In genomic region chr6:135633573-135633972, GRCh38 we compare ENCODE assay signal across 27 cellular contexts.
DNase-seq lines count a peak whose midpoint lies in the region; ATAC-seq, FAIRE-seq and TF ChIP-seq lines count a peak whose summit lies in the region.
"Had no signal": no experiment of that assay in that cellular context is flagged by ENCODE, and none has a peak within 500 bp of the region (broad histone marks: within the 10 kb centered on the region; RNA-seq: fewer than 3 reads in every experiment).

No MANE protein-coding gene starts in this region.

- FAIRE-seq in HepG2 (lab: Jason Lieb, UNC): no peak
- FAIRE-seq: GM12891 had no signal

- H2AFZ ChIP-seq in HepG2 (ENCODE audit: low read length): no peak overlapping the region

- CTCF ChIA-PET in HepG2 (lab: Yijun Ruan, JAX; ENCODE audit: low intra/inter-chr PET ratio, low total read pairs): no interaction called here

- no peaks in the 10 kb centered on the region for H3K9me3 Mint-ChIP-seq in activated naive CD8-positive, alpha-beta T cell treated with anti-CD3 and anti-CD28 coated beads, Interleukin-2, amount 50 U/mL, for 24 hours
- H3K9me3 Mint-ChIP-seq: CD4-positive, alpha-beta memory T cell had no signal

- in situ Hi-C loops in HepG2 (cut with HindIII; ENCODE audit: extremely low pct_ligation_motif_present, low pct_unique_long_range_greater_than_20kb): no loop called here

- H3K9ac ChIP-seq in liver (ENCODE audit: low read depth in 1 of 2, low read length in 2 of 2) (no peak overlapping the region), HepG2 (ENCODE audit: insufficient read depth, low read depth, low read length) (no peak overlapping the region)

- ATAC-seq in HepG2 (no peak), GM18873 (IDR thresholded peaks at IDR 0.05; ENCODE audit: low FRiP score, unreplicated experiment) (no peak)
- no peak for ATAC-seq in activated naive CD8-positive, alpha-beta T cell treated with anti-CD3 and anti-CD28 coated beads, Interleukin-2, amount 50 U/mL, for 24 hours
- ATAC-seq: HCT116, PC-3, Right ventricle myocardium inferior had no signal

- 41% methylated on average over 2 of the region's 2 CpGs for WGBS in liver
- 0% methylated on average over 2 of the region's 2 CpGs for WGBS in HepG2 (ENCODE audit: low lambda C conversion rate)

- H3K4me1 ChIP-seq in liver (ENCODE audit: control insufficient read depth in 4 of 4, insufficient read depth in 4 of 4, low read length in 3 of 4): no peaks in the 10 kb centered on the region
- no peaks in the 10 kb centered on the region for H3K4me1 ChIP-seq in HepG2 (ENCODE audit: insufficient read depth, low read length)
- H3K4me1 ChIP-seq: Caco-2, SJSA1 had no signal

- H3K4me3 ChIP-seq in liver (ENCODE audit: low read depth in 1 of 3, low read length in 3 of 3): no peak overlapping the region
- H3K4me3 ChIP-seq in HepG2 (replicated peaks in 1 of 3; ENCODE audit: insufficient read depth in 1 of 3, low read depth in 2 of 3, low read length in 3 of 3): no peak overlapping the region
- H3K4me3 ChIP-seq: SJSA1 had no signal

- H3K36me3 Mint-ChIP-seq in activated naive CD8-positive, alpha-beta T cell treated with anti-CD3 and anti-CD28 coated beads, Interleukin-2, amount 50 U/mL, for 24 hours (ENCODE audit: low read depth): peaks cover 9% of the 10 kb centered on the region
- H3K36me3 Mint-ChIP-seq: CD4-positive, alpha-beta memory T cell had no signal

- intact Hi-C loops in HepG2 (cut with micrococcal nuclease; ENCODE audit: unreplicated experiment): no loop called here

- H3K27me3 ChIP-seq in liver (ENCODE audit: control insufficient read depth in 4 of 4, insufficient read depth in 4 of 4, low read length in 3 of 4) (no peaks in the 10 kb centered on the region), HepG2 (ENCODE audit: control insufficient read depth in 1 of 2, insufficient read depth in 2 of 2, low read length in 2 of 2) (no peaks in the 10 kb centered on the region)
- H3K27me3 ChIP-seq: SJSA1 had no signal

- peaks cover 15% of the 10 kb centered on the region for H3K27me3 Mint-ChIP-seq in activated naive CD8-positive, alpha-beta T cell treated with anti-CD3 and anti-CD28 coated beads, Interleukin-2, amount 50 U/mL, for 24 hours

- H3K36me3 ChIP-seq in liver (ENCODE audit: control insufficient read depth in 4 of 4, insufficient read depth in 3 of 4, low read depth in 1 of 4, low read length in 3 of 4) (no peaks in the 10 kb centered on the region), HepG2 (replicated peaks in 1 of 2; ENCODE audit: control insufficient read depth in 1 of 2, insufficient read depth in 2 of 2, low read length in 2 of 2) (no peaks in the 10 kb centered on the region)
- H3K36me3 ChIP-seq: SJSA1 had no signal

- TF ChIP-seq POLR2A in HepG2 (IDR thresholded peaks at IDR 0.05; ENCODE audit: insufficient read depth in 1 of 2, low read depth in 2 of 2, low read length in 2 of 2): no peak

- TF ChIP-seq RAD21 in liver (IDR thresholded peaks at IDR 0.05) (no peak), HepG2 (CRISPR knock-in tag; IDR thresholded peaks at IDR 0.05) (no peak)

- no peak for TF ChIP-seq EP300 in HepG2 (IDR thresholded peaks at IDR 0.05; ENCODE audit: low read depth in 2 of 2, low read length in 2 of 2)
- TF ChIP-seq EP300 in HepG2 (CRISPR knock-in tag; IDR thresholded peaks at IDR 0.05; ENCODE audit: borderline replicate concordance): no peak

- TF ChIP-seq CTCF in liver (IDR thresholded peaks at IDR 0.05; ENCODE audit: low read depth, low read length, missing input control): no peak
- no peak for TF ChIP-seq CTCF in HepG2 (CRISPR knock-in tag; IDR thresholded peaks at IDR 0.05)

- POLR2A ChIA-PET in HepG2 (lab: Yijun Ruan, JAX): no interaction called here

- DNase-seq in HepG2 (ENCODE audit: low spot score) (no peak), NCI-H446 treated with DMSO at 0.1 percent for 48 hours (lab: John Stamatoyannopoulos, UW) (peak; percentile 71), kidney glomerular epithelial cell (lab: John Stamatoyannopoulos, UW) (peak; percentile 1), renal cortical epithelial cell (ENCODE audit: low read depth) (peak; percentile 40), SIG-M5 treated with dmso at 0.1 percent for 504 hours (lab: John Stamatoyannopoulos, UW; ENCODE audit: unreplicated experiment) (no peak)
- no peak for DNase-seq in activated naive CD8-positive, alpha-beta T cell treated with anti-CD3 and anti-CD28 coated beads, Interleukin-2, amount 50 U/mL, for 24 hours
- DNase-seq: C1 segment of cervical spinal cord; Caco-2; CD4-positive, alpha-beta memory T cell; DMS 273 treated with DMSO at 0.1 percent for 48 hours; DMS79; EL; GF-D8; Karpas-422; NCI-H1105; NCI-H146; NCI-H2081; NCI-H510A; NK-92 treated with Interleukin-12 subunit alpha and Interleukin-12 subunit beta, amount 100 ng/mL, for 24 hours; PC-3; T-helper 2 cell had no signal

- H3K4me2 ChIP-seq in HepG2 (ENCODE audit: low read depth, low read length): no peak overlapping the region

- no peaks in the 10 kb centered on the region for H4K20me1 ChIP-seq in HepG2 (ENCODE audit: insufficient read depth, low read length)

- H3K27ac ChIP-seq in liver (ENCODE audit: low read depth in 1 of 2, low read length in 2 of 2) (no peak overlapping the region), HepG2 (ENCODE audit: extremely low read length, insufficient read depth, low read length) (no peak overlapping the region)
- H3K27ac ChIP-seq: SJSA1 had no signal

- H3K9me3 ChIP-seq in liver (ENCODE audit: control insufficient read depth in 4 of 4, low read length in 3 of 4) (no peaks in the 10 kb centered on the region), HepG2 (ENCODE audit: low read length) (no peaks in the 10 kb centered on the region)
- H3K9me3 ChIP-seq: Caco-2, SJSA1 had no signal

- no peaks in the 10 kb centered on the region for H3K79me2 ChIP-seq in HepG2 (ENCODE audit: insufficient read depth, low read length)

- no peak overlapping the region for H3K27ac Mint-ChIP-seq in activated naive CD8-positive, alpha-beta T cell treated with anti-CD3 and anti-CD28 coated beads, Interleukin-2, amount 50 U/mL, for 24 hours
- H3K27ac Mint-ChIP-seq: CD4-positive, alpha-beta memory T cell had no signal

- peaks cover 13% of the 10 kb centered on the region for H3K4me1 Mint-ChIP-seq in activated naive CD8-positive, alpha-beta T cell treated with anti-CD3 and anti-CD28 coated beads, Interleukin-2, amount 50 U/mL, for 24 hours
- H3K4me1 Mint-ChIP-seq: CD4-positive, alpha-beta memory T cell had no signal

- H3K4me3 Mint-ChIP-seq in activated naive CD8-positive, alpha-beta T cell treated with anti-CD3 and anti-CD28 coated beads, Interleukin-2, amount 50 U/mL, for 24 hours: no peak overlapping the region
- H3K4me3 Mint-ChIP-seq: CD4-positive, alpha-beta memory T cell had no signal

- no TSS peak for BruUV-seq in HepG2 (replicated peaks; lab: Mats Ljungman, UMichigan)

TF ChIP-seq in liver, 16 proteins besides CTCF, POLR2A, EP300 and RAD21 (continues in another document):
- TF ChIP-seq, protein P1, sequence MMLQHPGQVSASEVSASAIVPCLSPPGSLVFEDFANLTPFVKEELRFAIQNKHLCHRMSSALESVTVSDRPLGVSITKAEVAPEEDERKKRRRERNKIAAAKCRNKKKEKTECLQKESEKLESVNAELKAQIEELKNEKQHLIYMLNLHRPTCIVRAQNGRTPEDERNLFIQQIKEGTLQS (IDR thresholded peaks at IDR 0.05): no peak
- TF ChIP-seq MAX (IDR thresholded peaks at IDR 0.05) (no peak), SP1 (IDR thresholded peaks at IDR 0.05) (no peak), EGR1 (IDR thresholded peaks at IDR 0.05; ENCODE audit: low read depth in 2 of 2) (no peak), JUND (IDR thresholded peaks at IDR 0.05) (no peak), HNF4A (conservative IDR thresholded peaks at IDR 0.05) (peak in 1 of 2 donors; percentile 40), FOXA1 (IDR thresholded peaks at IDR 0.05) (peak; percentile 40), TAF1 (conservative IDR thresholded peaks at IDR 0.05) (no peak), HNF4G (IDR thresholded peaks at IDR 0.05) (no peak)

TF ChIP-seq in HepG2, 621 proteins besides CTCF, POLR2A, EP300 and RAD21 (continues in another document):
- TF ChIP-seq NFE2 (CRISPR knock-in tag; IDR thresholded peaks at IDR 0.05): no peak
- no peak for TF ChIP-seq ZNF577 (CRISPR knock-in tag; IDR thresholded peaks at IDR 0.05; ENCODE audit: borderline replicate concordance, low read depth)
- TF ChIP-seq ZFP82 (CRISPR knock-in tag; IDR thresholded peaks at IDR 0.05; ENCODE audit: borderline replicate concordance): no peak
- no peak for TF ChIP-seq ZNF839 (CRISPR knock-in tag; IDR thresholded peaks at IDR 0.05; ENCODE audit: borderline replicate concordance)
- no peak for TF ChIP-seq KLF11 (CRISPR knock-in tag; IDR thresholded peaks at IDR 0.05)
- no peak for TF ChIP-seq WIZ (CRISPR knock-in tag; IDR thresholded peaks at IDR 0.05)
- TF ChIP-seq, protein P2, sequence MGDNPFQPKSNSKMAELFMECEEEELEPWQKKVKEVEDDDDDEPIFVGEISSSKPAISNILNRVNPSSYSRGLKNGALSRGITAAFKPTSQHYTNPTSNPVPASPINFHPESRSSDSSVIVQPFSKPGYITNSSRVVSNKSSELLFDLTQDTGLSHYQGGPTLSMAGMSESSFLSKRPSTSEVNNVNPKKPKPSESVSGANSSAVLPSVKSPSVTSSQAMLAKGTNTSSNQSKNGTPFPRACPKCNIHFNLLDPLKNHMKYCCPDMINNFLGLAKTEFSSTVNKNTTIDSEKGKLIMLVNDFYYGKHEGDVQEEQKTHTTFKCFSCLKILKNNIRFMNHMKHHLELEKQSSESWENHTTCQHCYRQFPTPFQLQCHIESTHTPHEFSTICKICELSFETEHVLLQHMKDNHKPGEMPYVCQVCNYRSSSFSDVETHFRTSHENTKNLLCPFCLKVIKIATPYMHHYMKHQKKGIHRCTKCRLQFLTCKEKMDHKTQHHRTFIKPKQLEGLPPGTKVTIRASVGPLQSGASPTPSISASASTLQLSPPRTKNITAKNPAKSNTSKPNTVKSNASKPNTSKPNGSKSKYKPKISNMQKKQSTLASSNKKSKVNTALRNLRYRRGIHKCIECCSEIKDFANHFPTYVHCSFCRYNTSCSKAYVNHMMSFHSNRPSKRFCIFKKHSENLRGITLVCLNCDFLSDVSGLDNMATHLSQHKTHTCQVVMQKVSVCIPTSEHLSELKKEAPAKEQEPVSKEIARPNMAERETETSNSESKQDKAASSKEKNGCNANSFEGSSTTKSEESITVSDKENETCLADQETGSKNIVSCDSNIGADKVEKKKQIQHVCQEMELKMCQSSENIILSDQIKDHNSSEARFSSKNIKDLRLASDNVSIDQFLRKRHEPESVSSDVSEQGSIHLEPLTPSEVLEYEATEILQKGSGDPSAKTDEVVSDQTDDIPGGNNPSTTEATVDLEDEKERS (CRISPR knock-in tag; IDR thresholded peaks at IDR 0.05): no peak
- no peak for TF ChIP-seq AGO1 (IDR thresholded peaks at IDR 0.05; ENCODE audit: low read depth, low read length, poor library complexity, severe bottlenecking)
- TF ChIP-seq ZNF569 (CRISPR knock-in tag; IDR thresholded peaks at IDR 0.05; ENCODE audit: borderline replicate concordance): no peak
- no peak for TF ChIP-seq ZFP37 (CRISPR knock-in tag; IDR thresholded peaks at IDR 0.05; ENCODE audit: borderline replicate concordance)
- TF ChIP-seq DNMT1 (CRISPR knock-in tag; IDR thresholded peaks at IDR 0.05): no peak
- TF ChIP-seq PHF5A (CRISPR knock-in tag; IDR thresholded peaks at IDR 0.05; ENCODE audit: low read depth, unreplicated experiment): no peak
- no peak for TF ChIP-seq TBX3 (IDR thresholded peaks at IDR 0.05; ENCODE audit: borderline replicate concordance)

Comparison
In these comparisons a context has a peak if more than half of its experiments do, and no peak if none do; other contexts are left out.
1. DNase-seq: peak in NCI-H446 treated with DMSO at 0.1 percent for 48 hours (single experiment), kidney glomerular epithelial cell (single experiment) and renal cortical epithelial cell (single experiment); none in HepG2 (single experiment), activated naive CD8-positive, alpha-beta T cell treated with anti-CD3 and anti-CD28 coated beads, Interleukin-2, amount 50 U/mL, for 24 hours (single experiment) and SIG-M5 treated with dmso at 0.1 percent for 504 hours (single experiment).